Comparison of ENCODE assay signal across 9 cellular contexts in genomic region chr1:62906428-62906886, GRCh38.
DNase-seq lines count a peak whose midpoint lies in the region; ATAC-seq, FAIRE-seq and TF ChIP-seq lines count a peak whose summit lies in the region.
"Had no signal": no experiment of that assay in that cellular context is flagged by ENCODE, and none has a peak within 500 bp of the region (broad histone marks: within the 10 kb centered on the region; RNA-seq: fewer than 3 reads in every experiment).

No MANE protein-coding gene starts in this region.

- H3K9me1 ChIP-seq in K562 (ENCODE audit: control insufficient read depth, insufficient read depth, low read length): no peaks in the 10 kb centered on the region

- H3K79me2 ChIP-seq in DOHH2 (ENCODE audit: control insufficient read depth, low read length) (no peaks in the 10 kb centered on the region), K562 (ENCODE audit: control insufficient read depth, insufficient read depth, low read length) (no peaks in the 10 kb centered on the region), mesendoderm (ENCODE audit: control insufficient read depth, insufficient read depth, low read length) (no peaks in the 10 kb centered on the region)

- H2AFZ ChIP-seq in K562 (ENCODE audit: low read depth, low read length): no peak overlapping the region; the same call in 1 of the 2 replicates

- H3K27ac Mint-ChIP-seq in HFFc6: no peak overlapping the region

- in situ Hi-C loops in K562 (cut with MboI): no loop called here

- FAIRE-seq in K562 (lab: Jason Lieb, UNC): peak; percentile 66
- FAIRE-seq: islet of Langerhans had no signal

- no peak overlapping the region for H2AK5ac ChIP-seq in mesendoderm (ENCODE audit: low read length)

- H3K4me3 Mint-ChIP-seq in HFFc6: no peak overlapping the region

- H3K79me1 ChIP-seq in mesendoderm (ENCODE audit: low read length): no peaks in the 10 kb centered on the region

- no peak for TF ChIP-seq POLR2A in K562 (conservative IDR thresholded peaks at IDR 0.05)

- H3K9ac ChIP-seq in K562 (ENCODE audit: insufficient read depth in 1 of 2, low read depth in 2 of 2, low read length in 2 of 2) (no peak overlapping the region), mesendoderm (ENCODE audit: low read length) (no peak overlapping the region)

- CTCF ChIA-PET in K562 (lab: Yijun Ruan, JAX; ENCODE audit: low intra/inter-chr PET ratio): interaction anchor here (1.3 kb wide), 1 partner anchor 399 kb away, joined by 3 read pairs; no protein-coding TSS in a partner anchor

- H3K23ac ChIP-seq in mesendoderm (ENCODE audit: low read length): no peak overlapping the region

- no peak overlapping the region for H2BK120ac ChIP-seq in mesendoderm (ENCODE audit: low read depth, low read length)

- peak; percentile 7 for DNase-seq in HFFc6
- peak; percentile 34 to 41 (median 38) for DNase-seq in K562 (ENCODE audit: extremely low read depth in 1 of 4, low spot score in 3 of 4)
- peak; percentile 33 for DNase-seq in mesendoderm
- DNase-seq in OCI-M2 (lab: John Stamatoyannopoulos, UW; ENCODE audit: unreplicated experiment): no peak
- DNase-seq in NCI-H128 (lab: John Stamatoyannopoulos, UW; ENCODE audit: unreplicated experiment): no peak
- DNase-seq: activated naive CD4-positive, alpha-beta T cell treated with anti-CD3 and anti-CD28 coated beads, Interleukin-2, amount 50 U/mL, for 16 hours had no signal

- peak; percentile 67 for TF ChIP-seq CTCF in DOHH2 (IDR thresholded peaks at IDR 0.05; ENCODE audit: low read depth, low read length, poor library complexity, severe bottlenecking)
- peak; percentile 75 for TF ChIP-seq CTCF in HFFc6 (IDR thresholded peaks at IDR 0.05)
- TF ChIP-seq CTCF in K562 (IDR thresholded peaks at IDR 0.05 in 2 of 3, conservative IDR thresholded peaks at IDR 0.05 in 1 of 3; ENCODE audit: insufficient read depth in 2 of 3, low read depth in 1 of 3, low read length in 3 of 3): peak; percentile 68 to 88 (median 73)

- POLR2A ChIA-PET in K562 (lab: Yijun Ruan, JAX): interaction anchor here (0.5 to 1.4 kb wide), 5 partner anchors 9 to 144 kb away, joined by 3 read pairs; no protein-coding TSS in a partner anchor

- H3K4me1 ChIP-seq in DOHH2 (ENCODE audit: control insufficient read depth, low read length) (no peaks in the 10 kb centered on the region), K562 (replicated peaks in 1 of 2; ENCODE audit: control insufficient read depth in 2 of 2, insufficient read depth in 2 of 2, low read length in 2 of 2) (no peaks in the 10 kb centered on the region), mesendoderm (ENCODE audit: control insufficient read depth, low read depth, low read length) (no peaks in the 10 kb centered on the region)

- H3K18ac ChIP-seq in mesendoderm (ENCODE audit: low read length): no peak overlapping the region

- no TSS peak for BruUV-seq in K562 (replicated peaks; lab: Mats Ljungman, UMichigan)

- no peak overlapping the region for H3K4ac ChIP-seq in mesendoderm (ENCODE audit: low read depth, low read length)

- no peak overlapping the region for H3K27ac ChIP-seq in DOHH2 (ENCODE audit: low read depth, low read length)
- no peak overlapping the region for H3K27ac ChIP-seq in K562 (ENCODE audit: extremely low read depth, low read depth, low read length)
- H3K27ac ChIP-seq in mesendoderm (ENCODE audit: low read depth, low read length): no peak overlapping the region

- no peak overlapping the region for H3K4me2 ChIP-seq in DOHH2 (ENCODE audit: low read length)
- no peak overlapping the region for H3K4me2 ChIP-seq in K562 (ENCODE audit: insufficient read depth, low read length)
- H3K4me2 ChIP-seq in mesendoderm (ENCODE audit: low read length): no peak overlapping the region

- H3K9me3 Mint-ChIP-seq in HFFc6: no peaks in the 10 kb centered on the region

- no peak overlapping the region for H2BK15ac ChIP-seq in mesendoderm (replicated peaks; ENCODE audit: low read depth)

- H3F3A ChIP-seq in DOHH2 (ENCODE audit: control insufficient read depth, insufficient read depth): no peaks in the 10 kb centered on the region

- no peaks in the 10 kb centered on the region for H4K20me1 ChIP-seq in DOHH2 (ENCODE audit: control insufficient read depth, insufficient read depth, low read depth, low read length)
- no peaks in the 10 kb centered on the region for H4K20me1 ChIP-seq in K562 (replicated peaks; ENCODE audit: control insufficient read depth, insufficient read depth, low read length)

- no peak overlapping the region for H3K56ac ChIP-seq in mesendoderm (ENCODE audit: low read length)

- H4K5ac ChIP-seq in mesendoderm (ENCODE audit: low read length): no peak overlapping the region

- no peaks in the 10 kb centered on the region for H3K9me3 ChIP-seq in DOHH2 (ENCODE audit: control insufficient read depth, insufficient read depth, low read length)
- no peaks in the 10 kb centered on the region for H3K9me3 ChIP-seq in K562 (replicated peaks; ENCODE audit: control insufficient read depth, insufficient read depth, low read depth, low read length)

- no peak overlapping the region for H4K8ac ChIP-seq in mesendoderm (ENCODE audit: low read depth, low read length)

- 1% methylated on average over 9 of the region's 9 CpGs for WGBS in K562 (ENCODE audit: insufficient coverage, low coverage, missing lambda C conversion rate)
- WGBS in mesendoderm (ENCODE audit: extremely low coverage, insufficient coverage, low lambda C conversion rate): no CpG with 5 or more reads among the region's 9 CpGs

- no peaks in the 10 kb centered on the region for H3K9me2 ChIP-seq in DOHH2 (replicated peaks; ENCODE audit: control insufficient read depth, low read length)

- peaks cover 19% of the 10 kb centered on the region; the same call in 1 of the 2 replicates for H3K4me1 Mint-ChIP-seq in HFFc6 (ENCODE audit: low read depth)

- H3K36me3 ChIP-seq in DOHH2 (ENCODE audit: control insufficient read depth, low read length) (no peaks in the 10 kb centered on the region), K562 (ENCODE audit: control insufficient read depth, insufficient read depth, low read length) (no peaks in the 10 kb centered on the region), mesendoderm (ENCODE audit: control insufficient read depth, insufficient read depth, low read length) (no peaks in the 10 kb centered on the region)

- no peak overlapping the region for H2BK5ac ChIP-seq in mesendoderm (ENCODE audit: low read length)

- 0 out of 4 replicates have a peak, but pooled peaks of 1 of the 2 experiments have one; percentile 21 for TF ChIP-seq RAD21 in K562 (CRISPR knock-in tag; conservative IDR thresholded peaks at IDR 0.05 in 1 of 2, IDR thresholded peaks at IDR 0.05 in 1 of 2)

- no peak for TF ChIP-seq EP300 in K562 (IDR thresholded peaks at IDR 0.05; ENCODE audit: low read length)

- ATAC-seq in K562 (peak; percentile 89), GM19452 (IDR thresholded peaks at IDR 0.05; ENCODE audit: unreplicated experiment) (no peak)

- intact Hi-C loops in K562 (cut with micrococcal nuclease): loop anchor here (5.0 kb wide), 1 partner anchor 64 kb away; no protein-coding TSS in a partner anchor

- no peaks in the 10 kb centered on the region for H3K36me3 Mint-ChIP-seq in HFFc6 (ENCODE audit: low read depth)

- no peak overlapping the region for H3K4me3 ChIP-seq in DOHH2 (ENCODE audit: low read length)
- no peak overlapping the region for H3K4me3 ChIP-seq in K562
- H3K4me3 ChIP-seq in mesendoderm (ENCODE audit: low read length): no peak overlapping the region

- H3K27me3 ChIP-seq in DOHH2 (ENCODE audit: control insufficient read depth, low read length): no peaks in the 10 kb centered on the region
- peaks cover 12 to 24% of the 10 kb centered on the region in 2 experiments; a peak in 4 of 5 replicates for H3K27me3 ChIP-seq in K562 (ENCODE audit: control insufficient read depth in 2 of 2, insufficient read depth in 2 of 2, low read length in 2 of 2)
- H3K27me3 ChIP-seq in mesendoderm (ENCODE audit: insufficient read depth, low read length, poor library complexity): no peaks in the 10 kb centered on the region

- peaks cover 2% of the 10 kb centered on the region; the same call in 1 of the 2 replicates for H3K27me3 Mint-ChIP-seq in HFFc6 (ENCODE audit: insufficient read depth)

TF ChIP-seq in K562, 482 proteins besides CTCF, POLR2A, EP300 and RAD21:
- TF ChIP-seq CREM (IDR thresholded peaks at IDR 0.05; ENCODE audit: low read depth) (0 out of 2 replicates have a peak, but pooled peaks have one; percentile 22), TEAD1 (CRISPR knock-in tag; IDR thresholded peaks at IDR 0.05) (no peak)

Comparison
In these comparisons a context has a peak if more than half of its experiments do, and no peak if none do; other contexts are left out.
1. DNase-seq: peak in HFFc6 (single experiment), K562 (4 of 4) and mesendoderm (single experiment); none in OCI-M2 (single experiment) and NCI-H128 (single experiment).
2. Peak in every context shown above with its lines, with median percentiles within 50 percentile points of each other: CTCF ChIP-seq.